ENCODE assay signal across 8 cellular contexts in genomic region chrX:115053223-115053622, GRCh38. TPM values are rescaled to one million over a fixed set of nuclear protein-coding genes. Genes with fewer than 3 reads are reported as not detected.
"Had no signal": no experiment of that assay in that cellular context is flagged by ENCODE, and none has a peak within 500 bp of the region (broad histone marks: within the 10 kb centered on the region; RNA-seq: fewer than 3 reads in every experiment).

No MANE protein-coding gene starts in this region.

- DNase-seq: IMR-90, KBM-7, KG1 had no signal

- H3K4me2 ChIP-seq: KMS-11 had no signal

- H3K4me3 Mint-ChIP-seq: IgD-negative memory B cell had no signal

- FAIRE-seq: HTR-8/SVneo had no signal

- H3K9ac ChIP-seq: KMS-11 had no signal

- H3K27me3 Mint-ChIP-seq: IgD-negative memory B cell had no signal

- H3K27ac Mint-ChIP-seq: IgD-negative memory B cell had no signal

- H3K27ac ChIP-seq: HL-60, KMS-11 had no signal

RNA-seq across cellular contexts. Expression of gene IL13RA2, which starts 35.8 kb away (rescaled TPM):
- total RNA-seq: HT-29 had no signal
- polyA plus RNA-seq: IgD-negative memory B cell had no signal
